8 cellular contexts compared by ENCODE assay signal in the genomic region with DNA sequence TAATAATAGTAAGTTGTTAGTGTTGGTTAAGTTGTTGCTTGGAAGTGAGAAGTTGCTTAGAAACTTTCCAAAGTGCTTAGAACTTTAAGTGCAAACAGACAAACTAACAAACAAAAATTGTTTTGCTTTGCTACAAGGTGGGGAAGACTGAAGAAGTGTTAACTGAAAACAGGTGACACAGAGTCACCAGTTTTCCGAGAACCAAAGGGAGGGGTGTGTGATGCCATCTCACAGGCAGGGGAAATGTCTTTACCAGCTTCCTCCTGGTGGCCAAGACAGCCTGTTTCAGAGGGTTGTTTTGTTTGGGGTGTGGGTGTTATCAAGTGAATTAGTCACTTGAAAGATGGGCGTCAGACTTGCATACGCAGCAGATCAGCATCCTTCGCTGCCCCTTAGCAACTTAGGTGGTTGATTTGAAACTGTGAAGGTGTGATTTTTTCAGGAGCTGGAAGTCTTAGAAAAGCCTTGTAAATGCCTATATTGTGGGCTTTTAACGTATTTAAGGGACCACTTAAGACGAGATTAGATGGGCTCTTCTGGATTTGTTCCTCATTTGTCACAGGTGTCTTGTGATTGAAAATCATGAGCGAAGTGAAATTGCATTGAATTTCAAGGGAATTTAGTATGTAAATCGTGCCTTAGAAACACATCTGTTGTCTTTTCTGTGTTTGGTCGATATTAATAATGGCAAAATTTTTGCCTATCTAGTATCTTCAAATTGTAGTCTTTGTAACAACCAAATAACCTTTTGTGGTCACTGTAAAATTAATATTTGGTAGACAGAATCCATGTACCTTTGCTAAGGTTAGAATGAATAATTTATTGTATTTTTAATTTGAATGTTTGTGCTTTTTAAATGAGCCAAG. TPM values are rescaled to one million over a fixed set of nuclear protein-coding genes. Genes with fewer than 3 reads are reported as not detected.
DNase-seq lines count a peak whose midpoint lies in the region; ATAC-seq, FAIRE-seq and TF ChIP-seq lines count a peak whose summit lies in the region.

No MANE protein-coding gene starts in this region.

- peak; percentile 70 for DNase-seq in activated naive CD8-positive, alpha-beta T cell treated with anti-CD3 and anti-CD28 coated beads, Interleukin-2, amount 50 U/mL, for 16 hours (ENCODE audit: low read depth, low spot score)
- DNase-seq in hepatocyte (ENCODE audit: low spot score), result no peak
- peak; percentile 84 for DNase-seq in small intestine
- DNase-seq in AG08396 (ENCODE audit: low spot score), result no peak

- peaks cover 73% of the 10 kb centered on the region for H3K79me2 ChIP-seq in hepatocyte

- no peak; the same call in 1 of the 2 replicates for TF ChIP-seq CTCF in HEK293 (tag by site-specific recombination; IDR thresholded peaks at IDR 0.05)
- TF ChIP-seq CTCF in hepatocyte (IDR thresholded peaks at IDR 0.05; ENCODE audit: poor library complexity), result no peak

- peaks cover 59% of the 10 kb centered on the region for H4K20me1 ChIP-seq in hepatocyte (ENCODE audit: insufficient read depth, poor library complexity, severe bottlenecking)

- H2AFZ ChIP-seq in hepatocyte, result no peak overlapping the region

- H3K36me3 ChIP-seq in HEK293 (ENCODE audit: control insufficient read depth in 2 of 2, insufficient read depth in 1 of 2, low read length in 2 of 2), result peaks cover 0 to 58% of the 10 kb centered on the region in 2 experiments; a peak in 1 of 3 replicates
- H3K36me3 ChIP-seq in hepatocyte (replicated peaks; ENCODE audit: insufficient read depth, low read depth), result no peaks in the 10 kb centered on the region
- H3K36me3 ChIP-seq in small intestine (ENCODE audit: control insufficient read depth in 2 of 2, insufficient read depth in 2 of 2, low read length in 2 of 2), result peaks cover 0 to 9% of the 10 kb centered on the region in 2 donors

- H3K9me3 ChIP-seq in HEK293 (ENCODE audit: control insufficient read depth, insufficient read depth, low read depth, low read length), result no peaks in the 10 kb centered on the region
- H3K9me3 ChIP-seq in hepatocyte (ENCODE audit: low read depth), result no peaks in the 10 kb centered on the region
- H3K9me3 ChIP-seq in small intestine (ENCODE audit: control insufficient read depth, low read depth), result no peaks in the 10 kb centered on the region

- H3K4me2 ChIP-seq in hepatocyte, result peak overlapping the region; percentile 91

- no peaks in the 10 kb centered on the region for H3K4me1 ChIP-seq in HEK293 (ENCODE audit: control insufficient read depth, insufficient read depth, low read length)
- H3K4me1 ChIP-seq in hepatocyte (ENCODE audit: insufficient read depth), result peaks cover 12% of the 10 kb centered on the region
- H3K4me1 ChIP-seq in small intestine (ENCODE audit: control insufficient read depth in 2 of 2, insufficient read depth in 1 of 2, low read depth in 1 of 2, low read length in 1 of 2), result peaks cover under 1 to 2% of the 10 kb centered on the region in 2 donors

- POLR2A ChIA-PET in HEK293 (lab: Yijun Ruan, JAX), result interaction anchor here (1.1 to 16.9 kb wide), 11 partner anchors 10 to 74 kb away, joined by 4 to 1129 read pairs (median 28); partner anchors contain the start of genes MALAT1 and SLC25A45

- WGBS in hepatocyte (ENCODE audit: low lambda C conversion rate, missing lambda C conversion rate), result 27% methylated on average over 9 of the region's 9 CpGs
- WGBS in small intestine, 3 donors, result 0 to 2% (median 2%) methylated on average over 9 of the region's 9 CpGs

- FAIRE-seq in small intestine (lab: Jason Lieb, UNC), result no peak

- H3K27me3 ChIP-seq in hepatocyte, result no peaks in the 10 kb centered on the region
- H3K27me3 ChIP-seq in small intestine (ENCODE audit: control insufficient read depth in 2 of 2, insufficient read depth in 2 of 2, low read length in 2 of 2), result no peaks in the 10 kb centered on the region

- H3K9me2 ChIP-seq in hepatocyte (replicated peaks; ENCODE audit: insufficient read depth), result no peaks in the 10 kb centered on the region

- ATAC-seq in SK-N-SH treated with all-trans-retinoic acid at 6 μM for 48 hours, result no peak
- no peak for ATAC-seq in esophagus mucosa
- no peak for ATAC-seq in HG02884 (IDR thresholded peaks at IDR 0.05; ENCODE audit: unreplicated experiment)

- H3K4me3 ChIP-seq in HEK293 (ENCODE audit: low read depth, low read length) (peak overlapping the region; percentile 68), hepatocyte (peak overlapping the region; percentile 63), small intestine (ENCODE audit: low read depth in 1 of 2, low read length in 2 of 2) (peak overlapping the region; percentile 73 to 90)

- H3K27ac ChIP-seq in HEK293 (ENCODE audit: extremely low read depth, low read depth, low read length) (0 out of 2 replicates have a peak overlapping the region, but pooled peaks have one; percentile 2), hepatocyte (peak overlapping the region; percentile 100), small intestine (ENCODE audit: low read depth in 1 of 2, low read length in 1 of 2) (peak overlapping the region; percentile 100)

- CTCF ChIA-PET in HEK293 (lab: Yijun Ruan, JAX), result interaction anchor here (0.8 to 2.6 kb wide), 6 partner anchors 10 to 622 kb away, joined by 3 to 15 read pairs (median 3); no protein-coding TSS in a partner anchor

TF ChIP-seq in HEK293, 187 proteins besides CTCF, POLR2A, EP300 and RAD21 (continues in another document):
- TF ChIP-seq ZNF701 (tag by site-specific recombination; IDR thresholded peaks at IDR 0.05) (0 out of 2 replicates have a peak, but pooled peaks have one; percentile 47), ZNF660 (tag by site-specific recombination; IDR thresholded peaks at IDR 0.05) (peak; percentile 59; the same call in 1 of the 2 replicates), ZNF302 (tag by site-specific recombination; IDR thresholded peaks at IDR 0.05; ENCODE audit: low read depth) (no peak), ZNF629 (tag by site-specific recombination; IDR thresholded peaks at IDR 0.05) (0 out of 2 replicates have a peak, but pooled peaks have one; percentile 19), KLF10 (tag by site-specific recombination; IDR thresholded peaks at IDR 0.05) (no peak), ZNF423 (tag by site-specific recombination; IDR thresholded peaks at IDR 0.05) (no peak), ZNF768 (tag by site-specific recombination; IDR thresholded peaks at IDR 0.05) (no peak), FEZF1 (tag by site-specific recombination; IDR thresholded peaks at IDR 0.05) (peak; percentile 7; the same call in 1 of the 2 replicates), ZNF114 (tag by site-specific recombination; IDR thresholded peaks at IDR 0.05) (no peak), ZNF514 (tag by site-specific recombination; IDR thresholded peaks at IDR 0.05) (no peak), SCRT1 (tag by site-specific recombination; IDR thresholded peaks at IDR 0.05; ENCODE audit: borderline replicate concordance) (no peak), ZNF76 (tag by site-specific recombination; IDR thresholded peaks at IDR 0.05; ENCODE audit: borderline replicate concordance, low read depth) (no peak), KLF1 (tag by site-specific recombination; IDR thresholded peaks at IDR 0.05) (peak; percentile 68; the same call in 1 of the 2 replicates), ZNF416 (tag by site-specific recombination; IDR thresholded peaks at IDR 0.05) (no peak)

TF ChIP-seq in SK-N-SH treated with all-trans-retinoic acid at 6 μM for 48 hours, 23 proteins besides CTCF, POLR2A, EP300 and RAD21 (continues in another document):
- TF ChIP-seq, protein P1, sequence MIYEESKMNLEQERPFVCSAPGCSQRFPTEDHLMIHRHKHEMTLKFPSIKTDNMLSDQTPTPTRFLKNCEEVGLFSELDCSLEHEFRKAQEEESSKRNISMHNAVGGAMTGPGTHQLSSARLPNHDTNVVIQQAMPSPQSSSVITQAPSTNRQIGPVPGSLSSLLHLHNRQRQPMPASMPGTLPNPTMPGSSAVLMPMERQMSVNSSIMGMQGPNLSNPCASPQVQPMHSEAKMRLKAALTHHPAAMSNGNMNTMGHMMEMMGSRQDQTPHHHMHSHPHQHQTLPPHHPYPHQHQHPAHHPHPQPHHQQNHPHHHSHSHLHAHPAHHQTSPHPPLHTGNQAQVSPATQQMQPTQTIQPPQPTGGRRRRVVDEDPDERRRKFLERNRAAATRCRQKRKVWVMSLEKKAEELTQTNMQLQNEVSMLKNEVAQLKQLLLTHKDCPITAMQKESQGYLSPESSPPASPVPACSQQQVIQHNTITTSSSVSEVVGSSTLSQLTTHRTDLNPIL (CRISPR knock-in tag; IDR thresholded peaks at IDR 0.05; ENCODE audit: low read depth), result no peak
- TF ChIP-seq, protein P2, sequence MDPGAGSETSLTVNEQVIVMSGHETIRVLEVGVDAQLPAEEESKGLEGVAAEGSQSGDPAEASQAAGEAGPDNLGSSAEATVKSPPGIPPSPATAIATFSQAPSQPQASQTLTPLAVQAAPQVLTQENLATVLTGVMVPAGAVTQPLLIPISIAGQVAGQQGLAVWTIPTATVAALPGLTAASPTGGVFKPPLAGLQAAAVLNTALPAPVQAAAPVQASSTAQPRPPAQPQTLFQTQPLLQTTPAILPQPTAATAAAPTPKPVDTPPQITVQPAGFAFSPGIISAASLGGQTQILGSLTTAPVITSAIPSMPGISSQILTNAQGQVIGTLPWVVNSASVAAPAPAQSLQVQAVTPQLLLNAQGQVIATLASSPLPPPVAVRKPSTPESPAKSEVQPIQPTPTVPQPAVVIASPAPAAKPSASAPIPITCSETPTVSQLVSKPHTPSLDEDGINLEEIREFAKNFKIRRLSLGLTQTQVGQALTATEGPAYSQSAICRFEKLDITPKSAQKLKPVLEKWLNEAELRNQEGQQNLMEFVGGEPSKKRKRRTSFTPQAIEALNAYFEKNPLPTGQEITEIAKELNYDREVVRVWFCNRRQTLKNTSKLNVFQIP (CRISPR knock-in tag; IDR thresholded peaks at IDR 0.05; ENCODE audit: borderline replicate concordance, low read depth), result no peak
- TF ChIP-seq SNAI2 (CRISPR knock-in tag; IDR thresholded peaks at IDR 0.05) (no peak), TCF4 (CRISPR knock-in tag; IDR thresholded peaks at IDR 0.05; ENCODE audit: borderline replicate concordance) (peak; percentile 13; the same call in 1 of the 2 replicates), GLIS3 (CRISPR knock-in tag; IDR thresholded peaks at IDR 0.05) (peak; percentile 24), ZFP30 (CRISPR knock-in tag; IDR thresholded peaks at IDR 0.05) (no peak), CSDC2 (CRISPR knock-in tag; IDR thresholded peaks at IDR 0.05) (0 out of 2 replicates have a peak, but pooled peaks have one; percentile 16), ZFP3 (CRISPR knock-in tag; IDR thresholded peaks at IDR 0.05) (no peak), OSR1 (CRISPR knock-in tag; IDR thresholded peaks at IDR 0.05) (no peak), ZNF70 (CRISPR knock-in tag; IDR thresholded peaks at IDR 0.05) (peak; percentile 5; the same call in 1 of the 2 replicates)

RNA-seq across cellular contexts. Expression of gene NEAT1, which starts 2.7 kb away (rescaled TPM):
- total RNA-seq in hepatocyte, result 104 and 130 TPM in 2 replicates
- polyA plus RNA-seq in hepatocyte, result 168 and 209 TPM in 2 replicates
- polyA plus RNA-seq in small intestine, result 1,000 to 10,000 TPM in 1 of 3 donors, 100 to 1,000 TPM in 2; 256 to 3,420 (median 665) TPM
- 389 TPM for total RNA-seq in esophagus mucosa

RNA-seq across cellular contexts. Expression of gene FRMD8, which starts 38.9 kb away (rescaled TPM):
- total RNA-seq in hepatocyte (20.8 and 25.7 TPM in 2 replicates), esophagus mucosa (37.1 TPM)
- polyA plus RNA-seq in hepatocyte (22.2 and 31.0 TPM in 2 replicates), small intestine (10 to 100 TPM; 24.4 to 31.1 (median 27.7) TPM)

RNA-seq across cellular contexts. Expression of gene SLC25A45, which starts 42.9 kb away (rescaled TPM):
- total RNA-seq in hepatocyte (4.9 and 8.8 TPM in 2 replicates), esophagus mucosa (3.4 TPM)
- polyA plus RNA-seq in hepatocyte (13.9 and 20.3 TPM in 2 replicates), small intestine (10 to 100 TPM; 13.9 to 26.2 (median 18.1) TPM)

Comparison
In these comparisons a context has a peak if more than half of its experiments do, and no peak if none do; other contexts are left out.
1. H3K27ac ChIP-seq: peak in every context shown above with its lines; median percentile 100 in hepatocyte; 100 in small intestine; 2 in HEK293.
2. DNase-seq: peak in activated naive CD8-positive, alpha-beta T cell treated with anti-CD3 and anti-CD28 coated beads, Interleukin-2, amount 50 U/mL, for 16 hours (single experiment) and small intestine (single experiment); none in hepatocyte (single experiment) and AG08396 (single experiment).
3. Of the 2 proteins assayed by ChIP-seq in both HEK293 and SK-N-SH treated with all-trans-retinoic acid at 6 μM for 48 hours: peak only in HEK293: none; only in SK-N-SH treated with all-trans-retinoic acid at 6 μM for 48 hours: PATZ1; in both: none; in neither: 1.
4. Peak in every context shown above with its lines, with median percentiles within 50 percentile points of each other: H3K4me3 ChIP-seq.